In the genomic region with DNA sequence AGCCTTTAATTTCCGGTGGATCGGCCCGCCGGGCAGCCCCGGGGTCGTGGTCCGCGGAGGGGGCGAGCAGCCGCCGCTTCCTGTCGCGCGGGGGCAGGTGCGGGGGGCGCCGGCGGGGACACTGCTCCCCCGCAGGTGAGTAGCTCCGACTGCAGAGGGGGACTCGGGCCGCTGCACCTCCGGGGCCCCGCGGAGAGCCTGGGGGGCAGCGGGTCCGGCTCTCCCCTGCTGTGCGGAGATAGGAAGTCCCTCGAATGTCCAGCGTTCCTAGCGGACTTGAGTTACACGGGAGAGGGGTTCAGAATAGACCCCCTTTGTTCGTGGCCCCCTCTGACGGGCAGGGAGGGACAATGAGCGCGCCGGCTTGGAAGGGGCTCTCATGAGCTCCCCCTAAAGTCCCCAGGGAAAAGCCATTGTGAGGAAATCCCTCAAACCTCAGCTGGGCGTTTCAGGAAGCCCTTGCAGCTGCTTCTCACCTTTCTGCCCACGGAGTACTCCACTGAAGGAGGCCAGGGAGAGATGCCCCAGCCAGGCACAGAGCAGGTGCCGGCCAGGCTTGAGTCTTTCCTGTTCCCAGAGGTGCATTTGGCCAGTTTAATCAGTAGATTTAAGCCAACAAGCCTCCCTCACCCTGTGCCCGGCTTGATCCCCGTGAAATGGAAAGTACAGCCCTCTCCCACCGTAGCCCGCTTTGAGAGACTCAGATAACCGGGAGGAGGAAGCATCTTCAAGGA, we compare ENCODE assay signal across 8 cellular contexts. TPM values are rescaled to one million over a fixed set of nuclear protein-coding genes. Genes with fewer than 3 reads are reported as not detected.
DNase-seq lines count a peak whose midpoint lies in the region; ATAC-seq and TF ChIP-seq lines count a peak whose summit lies in the region.

No MANE protein-coding gene starts in this region.

- POLR2A ChIA-PET in SK-N-SH (lab: Yijun Ruan, JAX) = no interaction called here

- TF ChIP-seq RAD21 in SK-N-SH (IDR thresholded peaks at IDR 0.05; ENCODE audit: low read length) = no peak

- H3F3A ChIP-seq in SK-N-SH (replicated peaks; ENCODE audit: insufficient read depth) = no peaks in the 10 kb centered on the region

- H3K4me3 ChIP-seq in SK-N-SH (ENCODE audit: low read depth in 2 of 2, low read length in 1 of 2) (peak overlapping the region in 1 of 2 experiments; percentile 53; a peak in 3 of 4 replicates), astrocyte of the spinal cord (ENCODE audit: low read depth, low read length) (no peak overlapping the region), mesodermal cell (ENCODE audit: extremely low read depth, insufficient read depth, low read length, poor library complexity, severe bottlenecking) (peak overlapping the region; percentile 73), uterus (peak overlapping the region; percentile 40 to 49)

- ATAC-seq in SK-N-SH treated with all-trans-retinoic acid at 6 μM for 48 hours (no peak), GM21619 (IDR thresholded peaks at IDR 0.05; ENCODE audit: unreplicated experiment) (no peak), HG02610 (IDR thresholded peaks at IDR 0.05; ENCODE audit: unreplicated experiment) (no peak)

- no peaks in the 10 kb centered on the region for H3K9me2 ChIP-seq in SK-N-SH

- DNase-seq in SK-N-SH = peak; percentile 79
- peak; percentile 3 for DNase-seq in NCI-H460 (ENCODE audit: extremely low read depth, low read depth)
- DNase-seq in astrocyte of the spinal cord (ENCODE audit: low read depth, low spot score) = no peak
- no peak for DNase-seq in uterus

- H3K27me3 ChIP-seq in SK-N-SH (ENCODE audit: insufficient read depth) (peaks cover 35% of the 10 kb centered on the region), uterus (no peaks in the 10 kb centered on the region)

- in situ Hi-C loops in astrocyte of the spinal cord (cut with HindIII; ENCODE audit: low sequenced_read_pairs) = no loop called here

- H3K36me3 ChIP-seq in SK-N-SH (replicated peaks in 1 of 2; ENCODE audit: control insufficient read depth in 1 of 2, insufficient read depth in 2 of 2, low read length in 1 of 2) (no peaks in the 10 kb centered on the region), mesodermal cell (ENCODE audit: control insufficient read depth, insufficient read depth, low read length) (peaks cover 12% of the 10 kb centered on the region), uterus (no peaks in the 10 kb centered on the region)

- H2AFZ ChIP-seq in SK-N-SH (ENCODE audit: low read depth) = no peak overlapping the region

- H3K4me1 ChIP-seq in SK-N-SH (ENCODE audit: control insufficient read depth in 1 of 2, insufficient read depth in 2 of 2, low read depth in 1 of 2, low read length in 1 of 2) (peaks cover 0 to 33% of the 10 kb centered on the region in 2 experiments; a peak in 1 of 4 replicates), mesodermal cell (ENCODE audit: control insufficient read depth, insufficient read depth, low read length, poor library complexity, severe bottlenecking) (peaks cover 13% of the 10 kb centered on the region), uterus (no peaks in the 10 kb centered on the region)

- H3K9ac ChIP-seq in SK-N-SH = no peak overlapping the region

- peak overlapping the region in 1 of 2 experiments; percentile 76; a peak in 2 of 4 replicates for H3K27ac ChIP-seq in SK-N-SH (ENCODE audit: low read depth in 2 of 2, low read length in 1 of 2)
- no peak overlapping the region for H3K27ac ChIP-seq in mesodermal cell (ENCODE audit: low read depth, low read length, severe bottlenecking)
- peak overlapping the region in 1 of 2 donors; percentile 85 for H3K27ac ChIP-seq in uterus

- no peaks in the 10 kb centered on the region for H3K79me2 ChIP-seq in SK-N-SH (ENCODE audit: insufficient read depth)

- no peak for TF ChIP-seq POLR2A in uterus (IDR thresholded peaks at IDR 0.05)

- no peak for TF ChIP-seq EP300 in SK-N-SH (IDR thresholded peaks at IDR 0.05; ENCODE audit: borderline replicate concordance in 1 of 2, low read depth in 1 of 2, low read length in 1 of 2)

- CTCF ChIA-PET in SK-N-SH (lab: Yijun Ruan, JAX) = interaction anchor here (0.6 to 3.0 kb wide), 13 partner anchors 10 to 238 kb away, joined by 3 to 20 read pairs (median 4); a partner anchor contains a TSS

- no peaks in the 10 kb centered on the region for H3K9me3 ChIP-seq in SK-N-SH
- no peaks in the 10 kb centered on the region for H3K9me3 ChIP-seq in mesodermal cell (ENCODE audit: control insufficient read depth, low read length)
- H3K9me3 ChIP-seq in uterus = no peaks in the 10 kb centered on the region

- H3K4me2 ChIP-seq in SK-N-SH = peak overlapping the region; percentile 65; the same call in 1 of the 2 replicates

- no peaks in the 10 kb centered on the region for H4K20me1 ChIP-seq in SK-N-SH (ENCODE audit: insufficient read depth)

- TF ChIP-seq CTCF in SK-N-SH (IDR thresholded peaks at IDR 0.05) (no peak), astrocyte of the spinal cord (IDR thresholded peaks at IDR 0.05; ENCODE audit: low read depth, low read length) (peak; percentile 4), uterus (IDR thresholded peaks at IDR 0.05) (no peak)

- intact Hi-C loops in uterus (cut with DNase I; ENCODE audit: low total_unique reads) = no loop called here

- WGBS in SK-N-SH (ENCODE audit: low lambda C conversion rate) = 7% methylated on average over 23 of the region's 45 CpGs
- WGBS in mesodermal cell (ENCODE audit: insufficient coverage in 2 of 2), 2 experiments = 4 to 6% methylated on average over 24 to 43 of the region's 45 CpGs

TF ChIP-seq in SK-N-SH, 30 proteins besides CTCF, POLR2A, EP300 and RAD21 (continues in another document):
- TF ChIP-seq TCF12 (IDR thresholded peaks at IDR 0.05) (no peak), EZH2phosphoT487 (IDR thresholded peaks at IDR 0.05; ENCODE audit: borderline replicate concordance, low read depth) (no peak), FOXJ3 (CRISPR knock-in tag; IDR thresholded peaks at IDR 0.05) (no peak), NFIC (IDR thresholded peaks at IDR 0.05; ENCODE audit: borderline replicate concordance) (no peak), MEF2A (IDR thresholded peaks at IDR 0.05; ENCODE audit: borderline replicate concordance, low read depth) (no peak), GABPA (IDR thresholded peaks at IDR 0.05; ENCODE audit: low read depth) (no peak), MXI1 (IDR thresholded peaks at IDR 0.05; ENCODE audit: low read depth, low read length) (no peak)
- TF ChIP-seq, protein P1, sequence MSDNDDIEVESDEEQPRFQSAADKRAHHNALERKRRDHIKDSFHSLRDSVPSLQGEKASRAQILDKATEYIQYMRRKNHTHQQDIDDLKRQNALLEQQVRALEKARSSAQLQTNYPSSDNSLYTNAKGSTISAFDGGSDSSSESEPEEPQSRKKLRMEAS (IDR thresholded peaks at IDR 0.05; ENCODE audit: low read depth) = no peak
- TF ChIP-seq, protein P2, sequence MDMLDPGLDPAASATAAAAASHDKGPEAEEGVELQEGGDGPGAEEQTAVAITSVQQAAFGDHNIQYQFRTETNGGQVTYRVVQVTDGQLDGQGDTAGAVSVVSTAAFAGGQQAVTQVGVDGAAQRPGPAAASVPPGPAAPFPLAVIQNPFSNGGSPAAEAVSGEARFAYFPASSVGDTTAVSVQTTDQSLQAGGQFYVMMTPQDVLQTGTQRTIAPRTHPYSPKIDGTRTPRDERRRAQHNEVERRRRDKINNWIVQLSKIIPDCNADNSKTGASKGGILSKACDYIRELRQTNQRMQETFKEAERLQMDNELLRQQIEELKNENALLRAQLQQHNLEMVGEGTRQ (IDR thresholded peaks at IDR 0.05; ENCODE audit: borderline replicate concordance, low read depth, low read length) = no peak

TF ChIP-seq in SK-N-SH treated with all-trans-retinoic acid at 6 μM for 48 hours, 23 proteins besides CTCF, POLR2A, EP300 and RAD21:
- TF ChIP-seq OSR1 (CRISPR knock-in tag; IDR thresholded peaks at IDR 0.05) (no peak), ZNF8 (CRISPR knock-in tag; IDR thresholded peaks at IDR 0.05) (no peak), GLIS3 (CRISPR knock-in tag; IDR thresholded peaks at IDR 0.05) (no peak)

RNA-seq across cellular contexts. Expression of a gene that starts 0.9 kb away (rescaled TPM):
- polyA plus RNA-seq in SK-N-SH (2012; rRNA removed) = 0.28 and 0.54 TPM in 2 replicates
- 0.75 and 1.3 TPM in 2 replicates for polyA plus RNA-seq in SK-N-SH (2012; cell fraction: cytosol; rRNA removed)
- polyA plus RNA-seq in SK-N-SH (2012; cell fraction: nucleus; rRNA removed) = 0.87 and 1.4 TPM in 2 replicates
- 5.2 and 5.3 TPM in 2 replicates for total RNA-seq in NCI-H460 (2014; rRNA removed; shearing (Covaris generic))
- polyA plus RNA-seq in NCI-H460 (2014; cell fraction: nucleus; rRNA removed) = 2.8 and 3.6 TPM in 2 replicates
- 19.0 TPM for polyA plus RNA-seq in mesodermal cell (2013, experiment 1 of 2)
- polyA plus RNA-seq in mesodermal cell (2013, experiment 2 of 2) = 17.1 TPM
- 10 to 100 TPM in 1 of 4 donors, 1 to 10 TPM in 2, under 1 TPM in 1; 0.59 to 15.0 (median 6.9) TPM for total RNA-seq in uterus

Comparison
In these comparisons a context has a peak if more than half of its experiments do, and no peak if none do; other contexts are left out.
1. DNase-seq: peak in SK-N-SH (single experiment) and NCI-H460 (single experiment); none in astrocyte of the spinal cord (single experiment) and uterus (0 of 2).